In the genomic region with DNA sequence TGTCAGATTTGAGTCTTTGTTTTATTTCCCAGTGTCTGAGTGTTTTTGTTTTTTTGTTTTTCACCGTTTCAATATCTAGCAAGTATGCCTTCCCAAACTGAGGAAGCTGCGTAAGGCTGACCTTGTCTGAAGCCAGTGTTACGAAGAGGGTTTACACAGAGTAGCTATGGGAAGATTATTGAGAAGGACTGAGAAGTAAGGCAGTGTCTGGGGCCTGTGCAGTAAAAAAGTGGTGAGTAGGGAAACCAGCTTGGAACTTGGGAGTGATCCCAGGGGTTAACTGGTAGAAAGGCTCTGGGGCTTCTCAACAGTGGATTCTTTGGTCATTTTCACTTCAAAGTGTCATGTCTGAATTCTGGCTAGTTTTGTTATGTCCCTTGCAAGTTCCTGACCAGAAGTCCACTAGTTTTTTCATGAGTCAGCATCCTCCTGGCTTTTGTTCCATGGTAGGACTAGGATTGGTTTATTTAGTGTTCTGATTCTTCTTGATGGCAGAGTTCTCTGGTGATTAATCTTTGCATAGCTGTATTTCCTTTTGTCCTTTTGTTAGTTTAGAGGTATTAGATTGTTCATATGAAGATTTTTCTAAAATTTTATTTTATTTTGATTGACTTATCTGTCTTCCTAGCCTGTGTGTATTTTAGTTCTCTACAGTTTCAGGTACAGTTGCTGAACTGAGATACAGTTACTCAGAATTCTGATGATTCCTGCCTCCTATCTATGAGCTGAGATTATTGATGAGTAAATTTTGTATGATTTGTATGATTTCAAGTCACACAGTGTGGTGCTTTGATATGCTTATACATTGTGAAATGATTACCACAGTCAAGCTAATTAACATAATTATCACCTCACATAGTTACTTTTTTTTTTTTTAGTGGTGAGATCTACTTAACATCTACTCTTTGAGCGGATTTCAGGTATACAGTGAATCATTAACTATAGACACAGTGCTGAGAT, we compare ENCODE assay signal across 2 cellular contexts.
TF ChIP-seq lines count a peak whose summit lies in the region.

No MANE protein-coding gene starts in this region.

TF ChIP-seq in HCT116, 20 proteins besides CTCF, POLR2A, EP300 and RAD21:
- TF ChIP-seq EZH2phosphoT487 (IDR thresholded peaks at IDR 0.05; ENCODE audit: borderline replicate concordance) (no peak), POLR2AphosphoS5 (IDR thresholded peaks at IDR 0.05; ENCODE audit: low read depth, low read length) (peak; percentile 19; the same call in 1 of the 2 replicates)

TF ChIP-seq in HepG2, 621 proteins besides CTCF, POLR2A, EP300 and RAD21:
- TF ChIP-seq MAFK (conservative IDR thresholded peaks at IDR 0.05 in 1 of 2, IDR thresholded peaks at IDR 0.05 in 1 of 2; ENCODE audit: low read length in 2 of 2) (peak; percentile 98), ZNF274 (CRISPR knock-in tag; IDR thresholded peaks at IDR 0.05) (no peak), MAFF (IDR thresholded peaks at IDR 0.05; ENCODE audit: low read depth, low read length) (peak; percentile 97), ELF4 (CRISPR knock-in tag; IDR thresholded peaks at IDR 0.05; ENCODE audit: borderline replicate concordance) (no peak)
